ENCODE assay signal across 21 cellular contexts in genomic region chr2:209138079-209138478, GRCh38.
"Had no signal": no experiment of that assay in that cellular context is flagged by ENCODE, and none has a peak within 500 bp of the region (broad histone marks: within the 10 kb centered on the region; RNA-seq: fewer than 3 reads in every experiment).

No MANE protein-coding gene starts in this region.

- H3K36me3 Mint-ChIP-seq: activated naive CD8-positive, alpha-beta T cell treated with anti-CD3 and anti-CD28 coated beads, Interleukin-2, amount 10 ng/mL, durations not matched to agents 7 days and 5 days had no signal

- H3K4me1 ChIP-seq: adrenal gland had no signal

- H3K27me3 Mint-ChIP-seq: activated CD4-positive, alpha-beta memory T cell treated with anti-CD3 and anti-CD28 coated beads, Interleukin-2, amount 10 ng/mL, durations not matched to agents 7 days and 5 days; activated CD4-positive, alpha-beta T cell treated with anti-CD3 and anti-CD28 coated beads for 36 hours; activated naive CD8-positive, alpha-beta T cell treated with anti-CD3 and anti-CD28 coated beads, Interleukin-2, amount 10 ng/mL, durations not matched to agents 7 days and 5 days had no signal

- H3K9me3 ChIP-seq: adrenal gland, MG63 had no signal

- H3K27ac ChIP-seq: adrenal gland, VCaP had no signal

- H3K4me3 Mint-ChIP-seq: activated CD4-positive, alpha-beta memory T cell treated with anti-CD3 and anti-CD28 coated beads, Interleukin-2, amount 10 ng/mL, durations not matched to agents 7 days and 5 days; activated CD4-positive, alpha-beta T cell treated with anti-CD3 and anti-CD28 coated beads for 36 hours; activated naive CD8-positive, alpha-beta T cell treated with anti-CD3 and anti-CD28 coated beads, Interleukin-2, amount 10 ng/mL, durations not matched to agents 7 days and 5 days; activated T-cell treated with anti-CD3 and anti-CD28 coated beads, Interleukin-2, amount 50 U/mL, for 72 hours had no signal

- ATAC-seq: activated CD4-positive, alpha-beta T cell treated with anti-CD3 and anti-CD28 coated beads for 36 hours; activated T-cell treated with anti-CD3 and anti-CD28 coated beads, Interleukin-2, amount 50 U/mL, for 72 hours had no signal

- H3K4me3 ChIP-seq: adrenal gland, MG63 had no signal

- H3K27me3 ChIP-seq: adrenal gland, MG63 had no signal

- H3K27ac Mint-ChIP-seq: activated CD4-positive, alpha-beta memory T cell treated with anti-CD3 and anti-CD28 coated beads, Interleukin-2, amount 10 ng/mL, durations not matched to agents 7 days and 5 days; activated CD4-positive, alpha-beta T cell treated with anti-CD3 and anti-CD28 coated beads for 36 hours; activated naive CD8-positive, alpha-beta T cell treated with anti-CD3 and anti-CD28 coated beads, Interleukin-2, amount 10 ng/mL, durations not matched to agents 7 days and 5 days had no signal

- H3K36me3 ChIP-seq: adrenal gland, MG63 had no signal

- DNase-seq: activated CD4-positive, alpha-beta memory T cell treated with anti-CD3 and anti-CD28 coated beads, Interleukin-2, amount 10 ng/mL, durations not matched to agents 7 days and 5 days; activated CD4-positive, alpha-beta T cell treated with anti-CD3 and anti-CD28 coated beads for 36 hours; activated CD4-positive, alpha-beta T cell treated with anti-CD3 and anti-CD28 coated beads, Interleukin-2, amount 50 U/mL, for 1 hour; activated CD8-positive, alpha-beta memory T cell treated with anti-CD3 and anti-CD28 coated beads, Interleukin-2, amount 50 U/mL, for 4 hours; activated naive CD4-positive, alpha-beta T cell treated with anti-CD3 and anti-CD28 coated beads, Interleukin-2, amount 50 U/mL, for 16 hours; activated naive CD8-positive, alpha-beta T cell treated with anti-CD3 and anti-CD28 coated beads, Interleukin-2, amount 10 ng/mL, durations not matched to agents 7 days and 5 days; activated T-cell treated with anti-CD3 and anti-CD28 coated beads, Interleukin-2, amount 50 U/mL, for 72 hours; adrenal gland; anterior cingulate cortex; cerebellar nuclear complex; MG63; NCI-H1105; NCI-H1436; NCI-H1694 treated with DMSO at 0.1 percent for 48 hours; NCI-H2029 treated with DMSO at 0.1 percent for 48 hours; NCI-H446; NCI-H524; SIG-M5; T-helper 2 cell; T1000 had no signal

- H3K4me1 Mint-ChIP-seq: activated CD4-positive, alpha-beta memory T cell treated with anti-CD3 and anti-CD28 coated beads, Interleukin-2, amount 10 ng/mL, durations not matched to agents 7 days and 5 days; activated CD4-positive, alpha-beta T cell treated with anti-CD3 and anti-CD28 coated beads for 36 hours; activated naive CD8-positive, alpha-beta T cell treated with anti-CD3 and anti-CD28 coated beads, Interleukin-2, amount 10 ng/mL, durations not matched to agents 7 days and 5 days had no signal
